In genomic region chr11:70422692-70423522, GRCh38 we compare ENCODE assay signal across 27 cellular contexts.
"Had no signal": no experiment of that assay in that cellular context is flagged by ENCODE, and none has a peak within 500 bp of the region (broad histone marks: within the 10 kb centered on the region; RNA-seq: fewer than 3 reads in every experiment).

No MANE protein-coding gene starts in this region.

- H3K4me3 ChIP-seq: body of pancreas, cardiac muscle cell, sigmoid colon, smooth muscle cell, testis had no signal

- H3K4me3 Mint-ChIP-seq: activated CD4-positive, alpha-beta T cell treated with anti-CD3 and anti-CD28 coated beads, Interleukin-2, amount 10 ng/mL, durations not matched to agents 24 days and 14 days; activated CD8-positive, alpha-beta memory T cell treated with anti-CD3 and anti-CD28 coated beads, Interleukin-2, amount 10 ng/mL, durations not matched to agents 7 days and 5 days; activated CD8-positive, alpha-beta T cell treated with anti-CD3 and anti-CD28 coated beads for 36 hours; activated naive CD8-positive, alpha-beta T cell treated with anti-CD3 and anti-CD28 coated beads, Interleukin-2, amount 50 U/mL, for 24 hours; mesothelial cell of epicardium; nephron; T-helper 17 cell; type B pancreatic cell had no signal

- H3K4me2 ChIP-seq: smooth muscle cell had no signal

- ATAC-seq: activated CD8-positive, alpha-beta T cell treated with anti-CD3 and anti-CD28 coated beads for 36 hours; body of pancreas; left ventricle myocardium superior; T-helper 17 cell had no signal

- H3K4me1 Mint-ChIP-seq: nephron had no signal

- FAIRE-seq: islet of Langerhans had no signal

- DNase-seq: activated CD4-positive, alpha-beta T cell treated with anti-CD3 and anti-CD28 coated beads, Interleukin-2, amount 10 ng/mL, durations not matched to agents 24 days and 14 days; activated CD8-positive, alpha-beta memory T cell treated with anti-CD3 and anti-CD28 coated beads, Interleukin-2, amount 10 ng/mL, durations not matched to agents 7 days and 5 days; activated CD8-positive, alpha-beta T cell treated with anti-CD3 and anti-CD28 coated beads for 36 hours; activated gamma-delta T cell; activated naive CD4-positive, alpha-beta T cell treated with anti-CD3 and anti-CD28 coated beads, Interleukin-2, amount 50 U/mL, for 16 hours; activated naive CD8-positive, alpha-beta T cell treated with anti-CD3 and anti-CD28 coated beads, Interleukin-2, amount 50 U/mL, for 24 hours; activated T-cell treated with anti-CD3 and anti-CD28 coated beads for 4 hours; body of pancreas; erythroblast; foreskin melanocyte; hippocampal formation; mammary epithelial cell; occipital lobe; retina; sigmoid colon; stimulated activated CD4-positive, alpha-beta T cell treated with anti-CD3 and anti-CD28 coated beads, Interleukin-15, amount 100 ng/mL, for 24 hours; stimulated activated naive CD4-positive, alpha-beta T cell; SW 1271; T-helper 17 cell; testis had no signal

- H3K9me3 ChIP-seq: body of pancreas, sigmoid colon, testis had no signal

- H3K27me3 Mint-ChIP-seq: activated CD4-positive, alpha-beta T cell treated with anti-CD3 and anti-CD28 coated beads, Interleukin-2, amount 10 ng/mL, durations not matched to agents 24 days and 14 days; type B pancreatic cell had no signal

- H3K27me3 ChIP-seq: body of pancreas, cardiac muscle cell, sigmoid colon, testis had no signal

- H3K4me1 ChIP-seq: body of pancreas, sigmoid colon had no signal

- H3K9me3 Mint-ChIP-seq: activated CD4-positive, alpha-beta T cell treated with anti-CD3 and anti-CD28 coated beads, Interleukin-2, amount 10 ng/mL, durations not matched to agents 24 days and 14 days; activated CD8-positive, alpha-beta T cell treated with anti-CD3 and anti-CD28 coated beads for 36 hours; activated naive CD8-positive, alpha-beta T cell treated with anti-CD3 and anti-CD28 coated beads, Interleukin-2, amount 50 U/mL, for 24 hours; mesothelial cell of epicardium; nephron; type B pancreatic cell had no signal

- H3K27ac Mint-ChIP-seq: activated CD4-positive, alpha-beta T cell treated with anti-CD3 and anti-CD28 coated beads, Interleukin-2, amount 10 ng/mL, durations not matched to agents 24 days and 14 days; activated CD8-positive, alpha-beta memory T cell treated with anti-CD3 and anti-CD28 coated beads, Interleukin-2, amount 10 ng/mL, durations not matched to agents 7 days and 5 days; activated CD8-positive, alpha-beta T cell treated with anti-CD3 and anti-CD28 coated beads for 36 hours; mesothelial cell of epicardium; nephron; T-helper 17 cell; type B pancreatic cell had no signal

- H3K27ac ChIP-seq: body of pancreas, cardiac muscle cell, sigmoid colon, testis had no signal

- H3K36me3 Mint-ChIP-seq: activated CD8-positive, alpha-beta memory T cell treated with anti-CD3 and anti-CD28 coated beads, Interleukin-2, amount 10 ng/mL, durations not matched to agents 7 days and 5 days had no signal
